Comparison of ENCODE assay signal across 10 cellular contexts in genomic region chr20:63946986-63947637, GRCh38. TPM values are rescaled to one million over a fixed set of nuclear protein-coding genes. Genes with fewer than 3 reads are reported as not detected.
A peak's percentile ranks its signal among the peaks of the same experiment; 100 is the strongest.
DNase-seq lines count a peak whose midpoint lies in the region; ATAC-seq and TF ChIP-seq lines count a peak whose summit lies in the region.
"Had no signal": no experiment of that assay in that cellular context is flagged by ENCODE, and none has a peak within 500 bp of the region (broad histone marks: within the 10 kb centered on the region; RNA-seq: fewer than 3 reads in every experiment).

No MANE protein-coding gene starts in this region.

- H3K4me1 Mint-ChIP-seq in HFFc6 (ENCODE audit: low read depth) (peaks cover 26% of the 10 kb centered on the region), nephron (peaks cover 22% of the 10 kb centered on the region)
- H3K4me1 Mint-ChIP-seq in effector memory CD8-positive, alpha-beta T cell (ENCODE audit: low read depth in 2 of 2): peaks cover 34 to 36% of the 10 kb centered on the region in 2 donors

- H3K36me3 ChIP-seq in BLaER1: peaks cover 51% of the 10 kb centered on the region

- peaks cover 68% of the 10 kb centered on the region for H3K4me1 ChIP-seq in BLaER1

- H3K27me3 ChIP-seq in BLaER1: no peaks in the 10 kb centered on the region
- H3K27me3 ChIP-seq: SJSA1 had no signal

- H4K20me1 ChIP-seq in BLaER1: peaks cover 100% of the 10 kb centered on the region

- H3K27me3 Mint-ChIP-seq in HFFc6 (ENCODE audit: insufficient read depth) (peaks cover 4% of the 10 kb centered on the region), nephron (ENCODE audit: low read depth) (no peaks in the 10 kb centered on the region)
- H3K27me3 Mint-ChIP-seq in effector memory CD8-positive, alpha-beta T cell: no peaks in the 10 kb centered on the region

- peaks cover 4% of the 10 kb centered on the region; the same call in 1 of the 2 replicates for H3K36me3 Mint-ChIP-seq in HFFc6 (ENCODE audit: low read depth)
- peaks cover 47% of the 10 kb centered on the region for H3K36me3 Mint-ChIP-seq in effector memory CD8-positive, alpha-beta T cell (ENCODE audit: insufficient read depth)
- peaks cover 6% of the 10 kb centered on the region for H3K36me3 Mint-ChIP-seq in nephron (ENCODE audit: low read depth)

- H3K4me3 ChIP-seq in BLaER1: no peak overlapping the region
- H3K4me3 ChIP-seq: SJSA1 had no signal

- H3K9ac ChIP-seq in BLaER1: peak overlapping the region; percentile 65

- TF ChIP-seq CTCF in HFFc6 (IDR thresholded peaks at IDR 0.05): no peak
- no peak for TF ChIP-seq CTCF in nephron (IDR thresholded peaks at IDR 0.05; ENCODE audit: unreplicated experiment in 3 of 3)

- peak overlapping the region; percentile 49 for H3K27ac ChIP-seq in BLaER1
- H3K27ac ChIP-seq: SJSA1 had no signal

- H3K9me3 ChIP-seq in BLaER1: no peaks in the 10 kb centered on the region
- H3K9me3 ChIP-seq: SJSA1, thoracic aorta had no signal

- peak overlapping the region; percentile 63 for H3K27ac Mint-ChIP-seq in HFFc6
- peak overlapping the region; percentile 46 to 92 for H3K27ac Mint-ChIP-seq in effector memory CD8-positive, alpha-beta T cell
- H3K27ac Mint-ChIP-seq in nephron: peak overlapping the region in 2 of 3 experiments; percentile 29 to 42

- H3K4me3 Mint-ChIP-seq in HFFc6: no peak overlapping the region; the same call in 1 of the 2 replicates
- peak overlapping the region; percentile 90 to 94 for H3K4me3 Mint-ChIP-seq in effector memory CD8-positive, alpha-beta T cell
- H3K4me3 Mint-ChIP-seq in nephron: no peak overlapping the region

- H3K9me3 Mint-ChIP-seq in HFFc6 (no peaks in the 10 kb centered on the region), nephron (no peaks in the 10 kb centered on the region)
- no peaks in the 10 kb centered on the region for H3K9me3 Mint-ChIP-seq in effector memory CD8-positive, alpha-beta T cell

- DNase-seq in HFFc6 (no peak), NCI-H82 (lab: John Stamatoyannopoulos, UW) (no peak), COR-L47 (lab: John Stamatoyannopoulos, UW) (no peak), anterior cingulate cortex (lab: John Stamatoyannopoulos, UW) (no peak)
- DNase-seq in effector memory CD8-positive, alpha-beta T cell: no peak
- no peak for DNase-seq in stimulated activated CD4-positive, alpha-beta T cell treated with anti-CD3 and anti-CD28 coated beads, Interleukin-15, amount 100 ng/mL, for 24 hours

- no peak for ATAC-seq in effector memory CD8-positive, alpha-beta T cell (replicated peaks)

- H3K4me2 ChIP-seq in BLaER1: peak overlapping the region; percentile 96

RNA-seq across cellular contexts. Expression of gene UCKL1, which starts 9.1 kb away (rescaled TPM):
- total RNA-seq in HFFc6 (2021; fragmentation: NEBNext Ultra II Directional; extraction: Animal tissue kit (Norgen Biotek cat#: 25700)): 10 to 100 TPM; 17.2 to 21.7 (median 19.4) TPM

RNA-seq across cellular contexts. Expression of gene ZNF512B, which starts 22.6 kb away (rescaled TPM):
- total RNA-seq in HFFc6 (2021; fragmentation: NEBNext Ultra II Directional; extraction: Animal tissue kit (Norgen Biotek cat#: 25700)): 10 to 100 TPM; 20.7 to 26.1 (median 21.4) TPM

RNA-seq across cellular contexts. Expression of gene SAMD10, which starts 32.3 kb away (rescaled TPM):
- 1 to 10 TPM; 1.3 to 3.0 (median 2.1) TPM for total RNA-seq in HFFc6 (2021; fragmentation: NEBNext Ultra II Directional; extraction: Animal tissue kit (Norgen Biotek cat#: 25700))

RNA-seq across cellular contexts. Expression of gene PRPF6, which starts 33.8 kb away (rescaled TPM):
- total RNA-seq in HFFc6 (2021; fragmentation: NEBNext Ultra II Directional; extraction: Animal tissue kit (Norgen Biotek cat#: 25700)): 10 to 100 TPM; 70.7 to 73.2 (median 72.9) TPM

RNA-seq across cellular contexts. Expression of gene DNAJC5, which starts 52.2 kb away (rescaled TPM):
- total RNA-seq in HFFc6 (2021; fragmentation: NEBNext Ultra II Directional; extraction: Animal tissue kit (Norgen Biotek cat#: 25700)): 10 to 100 TPM; 52.0 to 65.8 (median 56.2) TPM

Comparison
In these comparisons a context has a peak if more than half of its experiments do, and no peak if none do; other contexts are left out.
1. H3K4me3 Mint-ChIP-seq: peak in effector memory CD8-positive, alpha-beta T cell (2 of 2); none in HFFc6 (single experiment) and nephron (0 of 3).
2. Peak in every context shown above with its lines, with median percentiles within 50 percentile points of each other: H3K27ac Mint-ChIP-seq.